In the genomic region with DNA sequence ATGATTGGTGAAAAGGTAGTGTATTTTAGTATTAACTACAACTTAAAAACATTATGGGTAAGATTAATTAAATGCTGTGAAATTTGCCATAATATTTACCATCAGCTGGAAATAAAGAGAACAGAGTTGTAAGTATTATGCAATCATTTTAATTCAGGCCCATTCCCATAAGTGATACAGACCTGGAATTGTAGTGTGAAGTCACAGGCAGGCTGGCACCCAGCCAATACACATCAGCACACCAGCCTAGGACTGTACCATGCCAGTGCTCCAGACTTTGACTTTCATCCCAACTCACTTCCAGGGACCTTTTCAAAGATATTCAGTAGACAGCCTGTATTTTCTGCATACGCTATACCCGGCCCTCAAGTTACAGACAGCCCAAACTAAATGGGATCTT, we compare ENCODE assay signal across 9 cellular contexts.
DNase-seq lines count a peak whose midpoint lies in the region; ATAC-seq and TF ChIP-seq lines count a peak whose summit lies in the region.
"Had no signal": no experiment of that assay in that cellular context is flagged by ENCODE, and none has a peak within 500 bp of the region (broad histone marks: within the 10 kb centered on the region; RNA-seq: fewer than 3 reads in every experiment).

No MANE protein-coding gene starts in this region.

- in situ Hi-C loops in Panc1 (cut with HindIII; ENCODE audit: low pct_unique_long_range_greater_than_20kb, low sequenced_read_pairs), result no loop called here
- in situ Hi-C loops in ACHN (cut with HindIII; ENCODE audit: low pct_ligation_motif_present, low pct_unique_long_range_greater_than_20kb, low sequenced_read_pairs), result no loop called here

- H3K4me3 Mint-ChIP-seq in nephron, result no peak overlapping the region

- no peak for TF ChIP-seq EP300 in esophagus muscularis mucosa (IDR thresholded peaks at IDR 0.05)

- BruUV-seq in Panc1 (replicated peaks; lab: Mats Ljungman, UMichigan), result no TSS peak

- H3K36me3 ChIP-seq in Panc1 (ENCODE audit: control insufficient read depth, insufficient read depth, low read length) (no peaks in the 10 kb centered on the region), esophagus muscularis mucosa (no peaks in the 10 kb centered on the region)
- H3K36me3 ChIP-seq in effector memory CD4-positive, alpha-beta T cell (ENCODE audit: control insufficient read depth, insufficient read depth, low read length), result no peaks in the 10 kb centered on the region

- peaks cover 42% of the 10 kb centered on the region for H3K4me1 Mint-ChIP-seq in nephron

- no peak for ATAC-seq in Panc1

- H3K4me1 ChIP-seq in Panc1 (ENCODE audit: control insufficient read depth, insufficient read depth, low read length) (peaks cover 49% of the 10 kb centered on the region), esophagus muscularis mucosa (peaks cover 52 to 60% (median 56%) of the 10 kb centered on the region in 4 donors)
- no peaks in the 10 kb centered on the region for H3K4me1 ChIP-seq in effector memory CD4-positive, alpha-beta T cell (ENCODE audit: control insufficient read depth, insufficient read depth, low read length, poor library complexity, severe bottlenecking)

- CTCF ChIA-PET in Panc1 (lab: Charles Lee), result no interaction called here

- no peak overlapping the region for H3K4me3 ChIP-seq in Panc1 (ENCODE audit: low read depth in 2 of 2, low read length in 2 of 2)
- H3K4me3 ChIP-seq in esophagus muscularis mucosa, result peak overlapping the region in 1 of 4 donors; percentile 29
- no peak overlapping the region for H3K4me3 ChIP-seq in effector memory CD4-positive, alpha-beta T cell (ENCODE audit: insufficient read depth, low read depth, low read length, poor library complexity, severe bottlenecking)

- peaks cover 4% of the 10 kb centered on the region for H3K9me3 Mint-ChIP-seq in nephron

- TF ChIP-seq CTCF in Panc1 (IDR thresholded peaks at IDR 0.05) (no peak), esophagus muscularis mucosa (IDR thresholded peaks at IDR 0.05) (no peak), nephron (IDR thresholded peaks at IDR 0.05; ENCODE audit: unreplicated experiment in 3 of 3) (no peak)

- H3K27ac Mint-ChIP-seq in nephron, result peak overlapping the region; percentile 76 to 85 (median 83)

- peaks cover 25% of the 10 kb centered on the region; the same call in 1 of the 2 replicates for H3K9me3 ChIP-seq in Panc1 (ENCODE audit: control insufficient read depth, insufficient read depth, low read depth, low read length)
- no peaks in the 10 kb centered on the region for H3K9me3 ChIP-seq in esophagus muscularis mucosa
- H3K9me3 ChIP-seq in effector memory CD4-positive, alpha-beta T cell (ENCODE audit: control insufficient read depth, low read length), result no peaks in the 10 kb centered on the region

- POLR2A ChIA-PET in Panc1 (lab: Charles Lee), result interaction anchor here (0.9 to 1.6 kb wide), 3 partner anchors 14 to 173 kb away, joined by 3 to 7 read pairs (median 6); no protein-coding TSS in a partner anchor

- H3K27ac ChIP-seq in Panc1 (ENCODE audit: low read length) (peak overlapping the region; percentile 100), esophagus muscularis mucosa (replicated peaks in 1 of 4) (peak overlapping the region; percentile 77 to 87 (median 84))
- no peak overlapping the region for H3K27ac ChIP-seq in effector memory CD4-positive, alpha-beta T cell (ENCODE audit: insufficient read depth, low read length, poor library complexity, severe bottlenecking)

- peak; percentile 24 for DNase-seq in A172 (ENCODE audit: low spot score)
- no peak for DNase-seq in Panc1 (ENCODE audit: low read depth, low spot score)
- no peak for DNase-seq in esophagus muscularis mucosa (ENCODE audit: extremely low spot score)
- no peak for DNase-seq in ACHN
- no peak for DNase-seq in kidney glomerular epithelial cell (lab: John Stamatoyannopoulos, UW)
- no peak for DNase-seq in effector memory CD4-positive, alpha-beta T cell
- DNase-seq in stimulated activated CD4-positive, alpha-beta T cell treated with anti-CD3 and anti-CD28 coated beads, Interleukin-4, amount 100 ng/mL, for 24 hours, result no peak
- DNase-seq: stimulated activated CD8-positive, alpha-beta memory T cell treated with anti-CD3 and anti-CD28 coated beads, Interleukin-4, amount 100 ng/mL, for 48 hours had no signal

- H3K27me3 Mint-ChIP-seq in nephron (ENCODE audit: low read depth), result no peaks in the 10 kb centered on the region

- intact Hi-C loops in Panc1 (cut with micrococcal nuclease; ENCODE audit: unreplicated experiment), result loop anchor here (2.0 to 10.0 kb wide), 2 partner anchors 145 to 231 kb away; partner anchors contain the start of gene CAV2
- intact Hi-C loops in esophagus muscularis mucosa (cut with DNase I), result loop anchor here (10.0 kb wide), 2 partner anchors 79 to 171 kb away; partner anchors contain the start of gene CAV1

- TF ChIP-seq POLR2A in esophagus muscularis mucosa (IDR thresholded peaks at IDR 0.05; ENCODE audit: low read depth), result no peak

- 38% methylated on average over 2 of the region's 2 CpGs for WGBS in esophagus muscularis mucosa

- H3K27me3 ChIP-seq in Panc1 (ENCODE audit: control insufficient read depth, insufficient read depth, low read length), result no peaks in the 10 kb centered on the region
- no peaks in the 10 kb centered on the region for H3K27me3 ChIP-seq in esophagus muscularis mucosa
- H3K27me3 ChIP-seq in effector memory CD4-positive, alpha-beta T cell (replicated peaks; ENCODE audit: control insufficient read depth, insufficient read depth, low read length, poor library complexity, severe bottlenecking), result no peaks in the 10 kb centered on the region

- no peaks in the 10 kb centered on the region for H3K36me3 Mint-ChIP-seq in nephron (ENCODE audit: low read depth)
